ENCODE assay signal across 3 cellular contexts in the genomic region with DNA sequence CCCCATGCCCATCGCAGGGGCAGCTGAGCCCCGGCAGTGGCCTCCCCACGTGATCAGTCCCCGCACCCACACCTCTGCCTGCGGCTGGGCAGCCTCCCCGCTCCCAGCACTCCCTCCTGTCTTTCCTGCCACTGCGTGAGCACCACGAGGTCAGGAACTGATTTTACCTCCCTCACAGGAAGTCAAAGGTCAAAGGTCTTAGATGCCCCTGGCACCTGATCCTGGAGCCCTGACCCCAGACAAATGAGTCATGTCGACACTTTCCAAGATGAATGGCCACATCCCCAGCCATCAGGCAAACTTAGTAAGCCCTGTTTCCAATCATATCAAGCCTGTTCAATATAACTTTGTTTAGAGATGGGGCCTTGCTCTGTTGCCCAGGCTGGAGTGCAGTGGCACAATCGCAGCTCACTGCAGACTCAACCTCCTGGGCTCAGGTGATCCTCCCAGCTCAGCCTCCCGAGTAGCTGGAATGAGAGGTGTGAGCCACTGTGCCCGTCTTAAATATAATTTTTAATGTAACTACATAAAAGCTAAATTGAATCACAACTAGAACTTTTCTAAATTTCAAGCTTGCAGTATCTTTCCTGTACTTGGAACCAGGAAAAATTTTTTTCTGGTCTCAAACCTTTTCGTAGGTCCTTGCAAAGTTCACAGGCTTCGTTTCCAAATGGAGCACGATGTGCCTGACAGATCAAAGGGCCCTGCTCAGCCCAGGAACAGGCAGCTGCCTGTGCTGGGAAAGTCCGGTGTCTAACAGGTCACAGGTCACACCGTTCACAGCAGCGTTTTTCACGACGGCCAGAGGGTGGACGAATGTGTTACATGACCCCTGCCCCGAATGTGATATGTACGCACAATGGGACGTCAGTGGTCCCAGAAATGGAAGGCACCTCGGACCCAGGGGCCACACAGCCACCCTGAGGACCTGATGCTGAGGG.
TF ChIP-seq lines count a peak whose summit lies in the region.

No MANE protein-coding gene starts in this region.

TF ChIP-seq in SK-N-SH, 30 proteins besides CTCF, POLR2A, EP300 and RAD21:
- TF ChIP-seq RCOR1 (IDR thresholded peaks at IDR 0.05; ENCODE audit: low read length) (no peak), ELF1 (IDR thresholded peaks at IDR 0.05) (no peak), FOXJ3 (CRISPR knock-in tag; IDR thresholded peaks at IDR 0.05) (no peak), TAF1 (IDR thresholded peaks at IDR 0.05; ENCODE audit: borderline replicate concordance, low read depth, low read length) (no peak), SIN3A (IDR thresholded peaks at IDR 0.05; ENCODE audit: borderline replicate concordance, low read depth, low read length) (no peak), RXRA (IDR thresholded peaks at IDR 0.05; ENCODE audit: borderline replicate concordance, low read depth) (no peak), GATA2 (CRISPR knock-in tag; IDR thresholded peaks at IDR 0.05) (no peak), NRF1 (IDR thresholded peaks at IDR 0.05; ENCODE audit: low read depth, low read length) (no peak)
- TF ChIP-seq, protein P1, sequence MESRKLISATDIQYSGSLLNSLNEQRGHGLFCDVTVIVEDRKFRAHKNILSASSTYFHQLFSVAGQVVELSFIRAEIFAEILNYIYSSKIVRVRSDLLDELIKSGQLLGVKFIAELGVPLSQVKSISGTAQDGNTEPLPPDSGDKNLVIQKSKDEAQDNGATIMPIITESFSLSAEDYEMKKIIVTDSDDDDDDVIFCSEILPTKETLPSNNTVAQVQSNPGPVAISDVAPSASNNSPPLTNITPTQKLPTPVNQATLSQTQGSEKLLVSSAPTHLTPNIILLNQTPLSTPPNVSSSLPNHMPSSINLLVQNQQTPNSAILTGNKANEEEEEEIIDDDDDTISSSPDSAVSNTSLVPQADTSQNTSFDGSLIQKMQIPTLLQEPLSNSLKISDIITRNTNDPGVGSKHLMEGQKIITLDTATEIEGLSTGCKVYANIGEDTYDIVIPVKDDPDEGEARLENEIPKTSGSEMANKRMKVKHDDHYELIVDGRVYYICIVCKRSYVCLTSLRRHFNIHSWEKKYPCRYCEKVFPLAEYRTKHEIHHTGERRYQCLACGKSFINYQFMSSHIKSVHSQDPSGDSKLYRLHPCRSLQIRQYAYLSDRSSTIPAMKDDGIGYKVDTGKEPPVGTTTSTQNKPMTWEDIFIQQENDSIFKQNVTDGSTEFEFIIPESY (IDR thresholded peaks at IDR 0.05; ENCODE audit: borderline replicate concordance, low read depth): no peak
- TF ChIP-seq, protein P2, sequence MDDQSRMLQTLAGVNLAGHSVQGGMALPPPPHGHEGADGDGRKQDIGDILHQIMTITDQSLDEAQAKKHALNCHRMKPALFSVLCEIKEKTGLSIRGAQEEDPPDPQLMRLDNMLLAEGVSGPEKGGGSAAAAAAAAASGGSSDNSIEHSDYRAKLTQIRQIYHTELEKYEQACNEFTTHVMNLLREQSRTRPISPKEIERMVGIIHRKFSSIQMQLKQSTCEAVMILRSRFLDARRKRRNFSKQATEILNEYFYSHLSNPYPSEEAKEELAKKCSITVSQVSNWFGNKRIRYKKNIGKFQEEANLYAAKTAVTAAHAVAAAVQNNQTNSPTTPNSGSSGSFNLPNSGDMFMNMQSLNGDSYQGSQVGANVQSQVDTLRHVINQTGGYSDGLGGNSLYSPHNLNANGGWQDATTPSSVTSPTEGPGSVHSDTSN (IDR thresholded peaks at IDR 0.05): no peak
- TF ChIP-seq, protein P3, sequence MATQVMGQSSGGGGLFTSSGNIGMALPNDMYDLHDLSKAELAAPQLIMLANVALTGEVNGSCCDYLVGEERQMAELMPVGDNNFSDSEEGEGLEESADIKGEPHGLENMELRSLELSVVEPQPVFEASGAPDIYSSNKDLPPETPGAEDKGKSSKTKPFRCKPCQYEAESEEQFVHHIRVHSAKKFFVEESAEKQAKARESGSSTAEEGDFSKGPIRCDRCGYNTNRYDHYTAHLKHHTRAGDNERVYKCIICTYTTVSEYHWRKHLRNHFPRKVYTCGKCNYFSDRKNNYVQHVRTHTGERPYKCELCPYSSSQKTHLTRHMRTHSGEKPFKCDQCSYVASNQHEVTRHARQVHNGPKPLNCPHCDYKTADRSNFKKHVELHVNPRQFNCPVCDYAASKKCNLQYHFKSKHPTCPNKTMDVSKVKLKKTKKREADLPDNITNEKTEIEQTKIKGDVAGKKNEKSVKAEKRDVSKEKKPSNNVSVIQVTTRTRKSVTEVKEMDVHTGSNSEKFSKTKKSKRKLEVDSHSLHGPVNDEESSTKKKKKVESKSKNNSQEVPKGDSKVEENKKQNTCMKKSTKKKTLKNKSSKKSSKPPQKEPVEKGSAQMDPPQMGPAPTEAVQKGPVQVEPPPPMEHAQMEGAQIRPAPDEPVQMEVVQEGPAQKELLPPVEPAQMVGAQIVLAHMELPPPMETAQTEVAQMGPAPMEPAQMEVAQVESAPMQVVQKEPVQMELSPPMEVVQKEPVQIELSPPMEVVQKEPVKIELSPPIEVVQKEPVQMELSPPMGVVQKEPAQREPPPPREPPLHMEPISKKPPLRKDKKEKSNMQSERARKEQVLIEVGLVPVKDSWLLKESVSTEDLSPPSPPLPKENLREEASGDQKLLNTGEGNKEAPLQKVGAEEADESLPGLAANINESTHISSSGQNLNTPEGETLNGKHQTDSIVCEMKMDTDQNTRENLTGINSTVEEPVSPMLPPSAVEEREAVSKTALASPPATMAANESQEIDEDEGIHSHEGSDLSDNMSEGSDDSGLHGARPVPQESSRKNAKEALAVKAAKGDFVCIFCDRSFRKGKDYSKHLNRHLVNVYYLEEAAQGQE (IDR thresholded peaks at IDR 0.05; ENCODE audit: low read depth, low read length): no peak

TF ChIP-seq in SK-N-SH treated with all-trans-retinoic acid at 6 μM for 48 hours, 23 proteins besides CTCF, POLR2A, EP300 and RAD21 (continues in another document):
- TF ChIP-seq BACH2 (CRISPR knock-in tag; IDR thresholded peaks at IDR 0.05; ENCODE audit: borderline replicate concordance) (no peak), RARB (CRISPR knock-in tag; IDR thresholded peaks at IDR 0.05) (no peak), CSDC2 (CRISPR knock-in tag; IDR thresholded peaks at IDR 0.05) (no peak), GLIS3 (CRISPR knock-in tag; IDR thresholded peaks at IDR 0.05) (no peak), ISL1 (CRISPR knock-in tag; IDR thresholded peaks at IDR 0.05) (no peak), TOX (CRISPR knock-in tag; IDR thresholded peaks at IDR 0.05; ENCODE audit: borderline replicate concordance) (no peak), ZNF70 (CRISPR knock-in tag; IDR thresholded peaks at IDR 0.05) (no peak), SNAI2 (CRISPR knock-in tag; IDR thresholded peaks at IDR 0.05) (no peak)
- TF ChIP-seq, protein P4, sequence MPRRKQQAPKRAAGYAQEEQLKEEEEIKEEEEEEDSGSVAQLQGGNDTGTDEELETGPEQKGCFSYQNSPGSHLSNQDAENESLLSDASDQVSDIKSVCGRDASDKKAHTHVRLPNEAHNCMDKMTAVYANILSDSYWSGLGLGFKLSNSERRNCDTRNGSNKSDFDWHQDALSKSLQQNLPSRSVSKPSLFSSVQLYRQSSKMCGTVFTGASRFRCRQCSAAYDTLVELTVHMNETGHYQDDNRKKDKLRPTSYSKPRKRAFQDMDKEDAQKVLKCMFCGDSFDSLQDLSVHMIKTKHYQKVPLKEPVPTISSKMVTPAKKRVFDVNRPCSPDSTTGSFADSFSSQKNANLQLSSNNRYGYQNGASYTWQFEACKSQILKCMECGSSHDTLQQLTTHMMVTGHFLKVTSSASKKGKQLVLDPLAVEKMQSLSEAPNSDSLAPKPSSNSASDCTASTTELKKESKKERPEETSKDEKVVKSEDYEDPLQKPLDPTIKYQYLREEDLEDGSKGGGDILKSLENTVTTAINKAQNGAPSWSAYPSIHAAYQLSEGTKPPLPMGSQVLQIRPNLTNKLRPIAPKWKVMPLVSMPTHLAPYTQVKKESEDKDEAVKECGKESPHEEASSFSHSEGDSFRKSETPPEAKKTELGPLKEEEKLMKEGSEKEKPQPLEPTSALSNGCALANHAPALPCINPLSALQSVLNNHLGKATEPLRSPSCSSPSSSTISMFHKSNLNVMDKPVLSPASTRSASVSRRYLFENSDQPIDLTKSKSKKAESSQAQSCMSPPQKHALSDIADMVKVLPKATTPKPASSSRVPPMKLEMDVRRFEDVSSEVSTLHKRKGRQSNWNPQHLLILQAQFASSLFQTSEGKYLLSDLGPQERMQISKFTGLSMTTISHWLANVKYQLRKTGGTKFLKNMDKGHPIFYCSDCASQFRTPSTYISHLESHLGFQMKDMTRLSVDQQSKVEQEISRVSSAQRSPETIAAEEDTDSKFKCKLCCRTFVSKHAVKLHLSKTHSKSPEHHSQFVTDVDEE (CRISPR knock-in tag; IDR thresholded peaks at IDR 0.05): no peak
- TF ChIP-seq, protein P5, sequence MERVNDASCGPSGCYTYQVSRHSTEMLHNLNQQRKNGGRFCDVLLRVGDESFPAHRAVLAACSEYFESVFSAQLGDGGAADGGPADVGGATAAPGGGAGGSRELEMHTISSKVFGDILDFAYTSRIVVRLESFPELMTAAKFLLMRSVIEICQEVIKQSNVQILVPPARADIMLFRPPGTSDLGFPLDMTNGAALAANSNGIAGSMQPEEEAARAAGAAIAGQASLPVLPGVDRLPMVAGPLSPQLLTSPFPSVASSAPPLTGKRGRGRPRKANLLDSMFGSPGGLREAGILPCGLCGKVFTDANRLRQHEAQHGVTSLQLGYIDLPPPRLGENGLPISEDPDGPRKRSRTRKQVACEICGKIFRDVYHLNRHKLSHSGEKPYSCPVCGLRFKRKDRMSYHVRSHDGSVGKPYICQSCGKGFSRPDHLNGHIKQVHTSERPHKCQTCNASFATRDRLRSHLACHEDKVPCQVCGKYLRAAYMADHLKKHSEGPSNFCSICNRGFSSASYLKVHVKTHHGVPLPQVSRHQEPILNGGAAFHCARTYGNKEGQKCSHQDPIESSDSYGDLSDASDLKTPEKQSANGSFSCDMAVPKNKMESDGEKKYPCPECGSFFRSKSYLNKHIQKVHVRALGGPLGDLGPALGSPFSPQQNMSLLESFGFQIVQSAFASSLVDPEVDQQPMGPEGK (CRISPR knock-in tag; IDR thresholded peaks at IDR 0.05; ENCODE audit: borderline replicate concordance): no peak
- TF ChIP-seq, protein P6, sequence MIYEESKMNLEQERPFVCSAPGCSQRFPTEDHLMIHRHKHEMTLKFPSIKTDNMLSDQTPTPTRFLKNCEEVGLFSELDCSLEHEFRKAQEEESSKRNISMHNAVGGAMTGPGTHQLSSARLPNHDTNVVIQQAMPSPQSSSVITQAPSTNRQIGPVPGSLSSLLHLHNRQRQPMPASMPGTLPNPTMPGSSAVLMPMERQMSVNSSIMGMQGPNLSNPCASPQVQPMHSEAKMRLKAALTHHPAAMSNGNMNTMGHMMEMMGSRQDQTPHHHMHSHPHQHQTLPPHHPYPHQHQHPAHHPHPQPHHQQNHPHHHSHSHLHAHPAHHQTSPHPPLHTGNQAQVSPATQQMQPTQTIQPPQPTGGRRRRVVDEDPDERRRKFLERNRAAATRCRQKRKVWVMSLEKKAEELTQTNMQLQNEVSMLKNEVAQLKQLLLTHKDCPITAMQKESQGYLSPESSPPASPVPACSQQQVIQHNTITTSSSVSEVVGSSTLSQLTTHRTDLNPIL (CRISPR knock-in tag; IDR thresholded peaks at IDR 0.05; ENCODE audit: low read depth): no peak

TF ChIP-seq in HepG2, 621 proteins besides CTCF, POLR2A, EP300 and RAD21 (continues in another document):
- TF ChIP-seq, protein P7, sequence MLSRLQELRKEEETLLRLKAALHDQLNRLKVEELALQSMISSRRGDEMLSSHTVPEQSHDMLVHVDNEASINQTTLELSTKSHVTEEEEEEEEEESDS (CRISPR knock-in tag; IDR thresholded peaks at IDR 0.05; ENCODE audit: borderline replicate concordance): no peak
- TF ChIP-seq PHF5A (CRISPR knock-in tag; IDR thresholded peaks at IDR 0.05; ENCODE audit: low read depth, unreplicated experiment) (no peak), ZNF24 (IDR thresholded peaks at IDR 0.05) (no peak), ZSCAN29 (CRISPR knock-in tag; conservative IDR thresholded peaks at IDR 0.05) (0 out of 2 replicates have a peak, but pooled peaks have one; percentile 41), SOX13 (IDR thresholded peaks at IDR 0.05) (no peak), SOX13 (CRISPR knock-in tag; conservative IDR thresholded peaks at IDR 0.05 in 1 of 2, IDR thresholded peaks at IDR 0.05 in 1 of 2) (peak in 1 of 2 experiments; percentile 39; a peak in 1 of 4 replicates), JUNB (CRISPR knock-in tag; IDR thresholded peaks at IDR 0.05; ENCODE audit: borderline replicate concordance) (no peak), ZNF883 (CRISPR knock-in tag; IDR thresholded peaks at IDR 0.05; ENCODE audit: not compliant biosample characterization) (no peak)
- TF ChIP-seq, protein P8, sequence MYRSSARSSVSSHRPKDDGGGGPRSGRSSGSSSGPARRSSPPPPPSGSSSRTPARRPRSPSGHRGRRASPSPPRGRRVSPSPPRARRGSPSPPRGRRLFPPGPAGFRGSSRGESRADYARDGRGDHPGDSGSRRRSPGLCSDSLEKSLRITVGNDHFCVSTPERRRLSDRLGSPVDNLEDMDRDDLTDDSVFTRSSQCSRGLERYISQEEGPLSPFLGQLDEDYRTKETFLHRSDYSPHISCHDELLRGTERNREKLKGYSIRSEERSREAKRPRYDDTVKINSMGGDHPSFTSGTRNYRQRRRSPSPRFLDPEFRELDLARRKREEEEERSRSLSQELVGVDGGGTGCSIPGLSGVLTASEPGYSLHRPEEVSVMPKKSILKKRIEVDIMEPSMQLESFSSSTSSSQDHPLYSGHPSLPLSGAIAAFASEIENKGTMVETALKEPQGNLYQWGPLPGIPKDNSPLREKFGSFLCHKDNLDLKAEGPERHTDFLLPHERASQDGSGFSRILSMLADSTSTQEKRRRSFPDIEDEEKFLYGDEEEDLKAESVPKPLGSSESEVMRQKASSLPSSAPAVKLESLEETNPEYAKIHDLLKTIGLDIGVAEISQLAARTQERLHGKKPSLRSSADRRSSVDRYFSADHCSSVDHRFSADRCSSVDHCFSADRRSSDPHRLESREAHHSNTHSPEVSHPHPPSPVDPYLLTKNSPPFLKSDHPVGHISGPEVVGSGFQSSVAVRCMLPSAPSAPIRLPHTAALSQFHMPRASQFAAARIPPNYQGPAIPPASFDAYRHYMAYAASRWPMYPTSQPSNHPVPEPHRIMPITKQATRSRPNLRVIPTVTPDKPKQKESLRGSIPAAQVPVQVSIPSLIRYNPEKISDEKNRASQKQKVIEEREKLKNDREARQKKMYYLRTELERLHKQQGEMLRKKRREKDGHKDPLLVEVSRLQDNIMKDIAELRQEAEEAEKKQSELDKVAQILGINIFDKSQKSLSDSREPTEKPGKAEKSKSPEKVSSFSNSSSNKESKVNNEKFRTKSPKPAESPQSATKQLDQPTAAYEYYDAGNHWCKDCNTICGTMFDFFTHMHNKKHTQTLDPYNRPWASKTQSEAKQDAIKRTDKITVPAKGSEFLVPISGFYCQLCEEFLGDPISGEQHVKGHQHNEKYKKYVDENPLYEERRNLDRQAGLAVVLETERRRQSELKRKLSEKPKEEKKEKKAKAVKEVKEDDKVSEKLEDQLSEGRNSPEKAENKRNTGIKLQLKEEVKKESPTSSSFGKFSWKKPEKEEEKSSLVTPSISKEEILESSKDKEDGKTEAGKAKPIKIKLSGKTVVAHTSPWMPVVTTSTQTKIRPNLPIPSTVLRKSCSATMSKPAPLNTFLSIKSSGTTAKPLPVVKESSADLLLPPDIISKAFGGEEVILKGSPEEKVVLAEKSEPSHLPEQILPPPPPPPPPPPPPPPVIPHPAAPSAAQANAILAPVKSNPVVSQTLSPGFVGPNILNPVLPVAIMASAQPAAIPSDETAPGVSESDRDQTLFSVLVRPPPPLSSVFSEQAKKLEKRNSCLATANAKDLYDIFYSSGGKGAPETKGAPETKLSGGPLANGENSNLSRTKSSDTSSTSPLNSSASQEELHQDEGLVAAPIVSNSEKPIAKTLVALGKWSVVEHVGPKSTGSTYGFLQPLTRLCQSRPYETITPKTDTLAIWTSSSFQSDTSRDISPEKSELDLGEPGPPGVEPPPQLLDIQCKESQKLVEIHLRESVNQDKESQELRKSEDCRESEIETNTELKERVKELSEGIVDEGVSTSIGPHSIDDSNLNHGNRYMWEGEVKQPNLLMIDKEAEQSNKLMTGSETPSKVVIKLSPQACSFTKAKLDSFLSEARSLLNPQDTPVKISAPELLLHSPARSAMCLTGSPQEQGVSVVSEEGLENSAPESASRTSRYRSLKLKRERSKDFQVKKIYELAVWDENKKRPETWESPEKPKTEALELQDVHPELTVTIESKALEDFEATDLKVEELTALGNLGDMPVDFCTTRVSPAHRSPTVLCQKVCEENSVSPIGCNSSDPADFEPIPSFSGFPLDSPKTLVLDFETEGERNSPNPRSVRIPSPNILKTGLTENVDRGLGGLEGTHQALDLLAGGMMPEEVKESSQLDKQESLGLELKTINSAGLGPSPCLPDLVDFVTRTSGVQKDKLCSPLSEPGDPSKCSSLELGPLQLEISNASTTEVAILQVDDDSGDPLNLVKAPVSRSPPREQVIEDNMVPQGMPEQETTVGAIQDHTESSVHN (CRISPR knock-in tag; IDR thresholded peaks at IDR 0.05): no peak
